Comparison of ENCODE assay signal across 1 cellular context in the genomic region with DNA sequence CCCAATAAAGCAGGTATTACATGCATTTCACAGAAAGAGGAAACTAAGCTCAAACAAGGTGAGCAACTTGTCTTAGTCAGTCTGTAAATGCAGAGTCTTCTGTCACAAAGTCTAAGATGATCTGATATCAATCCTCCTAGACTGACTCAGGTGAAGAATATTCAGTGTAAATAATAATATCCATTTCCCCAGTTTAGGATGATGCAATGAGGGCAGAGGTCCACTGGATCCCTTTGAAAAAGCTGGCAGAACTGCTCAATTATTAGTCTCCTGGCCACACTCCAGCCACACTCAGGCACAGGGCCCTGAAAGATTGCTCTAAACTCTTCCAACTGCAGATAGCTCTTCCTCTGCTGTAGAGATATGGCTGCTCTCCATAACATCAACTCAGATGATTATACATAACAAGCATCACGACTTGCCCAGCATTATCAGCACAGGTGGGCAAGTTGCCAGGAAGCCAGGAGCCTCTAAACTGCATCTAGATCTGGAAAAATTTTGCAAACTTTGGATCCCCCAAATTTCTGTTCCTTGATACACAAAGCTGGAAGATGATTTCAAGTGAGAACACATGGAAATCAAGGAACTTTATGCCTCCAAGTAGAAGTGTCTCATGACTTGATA.
TF ChIP-seq lines count a peak whose summit lies in the region.

No MANE protein-coding gene starts in this region.

TF ChIP-seq in HepG2, 621 proteins besides CTCF, POLR2A, EP300 and RAD21 (continued from another document):
- TF ChIP-seq, protein P1, sequence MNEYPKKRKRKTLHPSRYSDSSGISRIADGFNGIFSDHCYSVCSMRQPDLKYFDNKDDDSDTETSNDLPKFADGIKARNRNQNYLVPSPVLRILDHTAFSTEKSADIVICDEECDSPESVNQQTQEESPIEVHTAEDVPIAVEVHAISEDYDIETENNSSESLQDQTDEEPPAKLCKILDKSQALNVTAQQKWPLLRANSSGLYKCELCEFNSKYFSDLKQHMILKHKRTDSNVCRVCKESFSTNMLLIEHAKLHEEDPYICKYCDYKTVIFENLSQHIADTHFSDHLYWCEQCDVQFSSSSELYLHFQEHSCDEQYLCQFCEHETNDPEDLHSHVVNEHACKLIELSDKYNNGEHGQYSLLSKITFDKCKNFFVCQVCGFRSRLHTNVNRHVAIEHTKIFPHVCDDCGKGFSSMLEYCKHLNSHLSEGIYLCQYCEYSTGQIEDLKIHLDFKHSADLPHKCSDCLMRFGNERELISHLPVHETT (CRISPR knock-in tag; conservative IDR thresholded peaks at IDR 0.05): no peak
- TF ChIP-seq ZNF839 (CRISPR knock-in tag; IDR thresholded peaks at IDR 0.05; ENCODE audit: borderline replicate concordance) (no peak), SRSF9 (IDR thresholded peaks at IDR 0.05; ENCODE audit: borderline replicate concordance, insufficient read depth, low read depth, low read length, poor library complexity, severe bottlenecking) (no peak), CEBPG (CRISPR knock-in tag; IDR thresholded peaks at IDR 0.05) (0 out of 2 replicates have a peak, but pooled peaks have one; percentile 7), SATB2 (CRISPR knock-in tag; IDR thresholded peaks at IDR 0.05) (no peak)
- TF ChIP-seq, protein P2, sequence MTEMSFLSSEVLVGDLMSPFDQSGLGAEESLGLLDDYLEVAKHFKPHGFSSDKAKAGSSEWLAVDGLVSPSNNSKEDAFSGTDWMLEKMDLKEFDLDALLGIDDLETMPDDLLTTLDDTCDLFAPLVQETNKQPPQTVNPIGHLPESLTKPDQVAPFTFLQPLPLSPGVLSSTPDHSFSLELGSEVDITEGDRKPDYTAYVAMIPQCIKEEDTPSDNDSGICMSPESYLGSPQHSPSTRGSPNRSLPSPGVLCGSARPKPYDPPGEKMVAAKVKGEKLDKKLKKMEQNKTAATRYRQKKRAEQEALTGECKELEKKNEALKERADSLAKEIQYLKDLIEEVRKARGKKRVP (CRISPR knock-in tag; IDR thresholded peaks at IDR 0.05): peak in 1 of 2 experiments; percentile 49; a peak in 2 of 4 replicates
TF ChIP-seq in HepG2: peak in this region for 4.
